In the genomic region with DNA sequence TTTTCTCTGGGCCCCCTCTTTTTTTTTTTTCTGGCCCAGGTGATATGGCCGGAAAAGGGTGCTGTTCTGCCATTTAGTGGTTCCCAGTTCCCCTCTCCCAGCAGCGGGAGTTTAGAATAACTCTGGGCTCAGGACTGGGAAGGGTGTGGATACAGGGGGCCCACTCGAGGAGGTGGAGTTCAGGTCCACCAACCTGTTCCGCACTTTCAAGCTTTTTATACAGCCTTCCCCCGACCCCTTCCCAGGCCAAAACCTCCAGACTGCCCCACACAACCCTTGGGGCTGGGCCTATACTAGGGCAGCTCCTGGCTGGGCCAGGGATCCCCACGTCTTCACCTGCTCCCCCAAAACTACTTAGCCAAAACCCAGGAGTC, we compare ENCODE assay signal across 8 cellular contexts. TPM values are rescaled to one million over a fixed set of nuclear protein-coding genes. Genes with fewer than 3 reads are reported as not detected.
DNase-seq lines count a peak whose midpoint lies in the region; ATAC-seq, FAIRE-seq and TF ChIP-seq lines count a peak whose summit lies in the region.

No MANE protein-coding gene starts in this region.

- FAIRE-seq in GM12892 (lab: Jason Lieb, UNC), result peak; percentile 30

- H3K27me3 ChIP-seq in WERI-Rb-1 (ENCODE audit: insufficient read depth, low read depth, severe bottlenecking), result no peaks in the 10 kb centered on the region
- H3K27me3 ChIP-seq in foreskin keratinocyte, result no peaks in the 10 kb centered on the region

- no peak for DNase-seq in GM12892 (ENCODE audit: insufficient read length)
- no peak for DNase-seq in WERI-Rb-1
- no peak for DNase-seq in foreskin keratinocyte
- no peak for DNase-seq in skeletal muscle cell (ENCODE audit: low read depth)
- no peak for DNase-seq in activated CD4-positive, CD25-positive, alpha-beta regulatory T cell (lab: John Stamatoyannopoulos, UW)
- no peak for DNase-seq in NCI-H1092 treated with DMSO at 0.1 percent for 48 hours (lab: John Stamatoyannopoulos, UW)
- no peak for DNase-seq in cerebellar nuclear complex (lab: John Stamatoyannopoulos, UW)
- no peak for DNase-seq in NCI-H1436 (lab: John Stamatoyannopoulos, UW)

- ATAC-seq in foreskin keratinocyte, result no peak

- peak overlapping the region; percentile 64 for H3K4me3 ChIP-seq in WERI-Rb-1 (ENCODE audit: low read depth, low read length)
- H3K4me3 ChIP-seq in skeletal muscle cell (ENCODE audit: low read depth, low read length), result peak overlapping the region; percentile 61

- no peak for TF ChIP-seq POLR2A in GM12892 (IDR thresholded peaks at IDR 0.05; ENCODE audit: low read depth, low read length)

- TF ChIP-seq CTCF in WERI-Rb-1 (IDR thresholded peaks at IDR 0.05; ENCODE audit: low read depth, low read length), result no peak
- no peak for TF ChIP-seq CTCF in foreskin keratinocyte (conservative IDR thresholded peaks at IDR 0.05)

- H3K9me3 ChIP-seq in WERI-Rb-1 (ENCODE audit: severe bottlenecking), result no peaks in the 10 kb centered on the region

- peak overlapping the region; percentile 73 for H3K27ac ChIP-seq in WERI-Rb-1
- H3K27ac ChIP-seq in foreskin keratinocyte, result peak overlapping the region; percentile 100

- H3K4me1 ChIP-seq in foreskin keratinocyte, result peaks cover 27% of the 10 kb centered on the region

- no peaks in the 10 kb centered on the region for H3K36me3 ChIP-seq in WERI-Rb-1

RNA-seq across cellular contexts. Expression of gene PLEKHG5, which starts 0.4 kb away (rescaled TPM):
- polyA plus RNA-seq in GM12892 (2012; ENCODE audit: missing spikeins), result 0.11 TPM
- 33.9 and 57.3 TPM in 2 replicates for total RNA-seq in foreskin keratinocyte
- polyA plus RNA-seq in foreskin keratinocyte, result 19.0 and 33.0 TPM in 2 replicates

RNA-seq across cellular contexts. Expression of gene TNFRSF25, which starts 25.1 kb away (rescaled TPM):
- polyA plus RNA-seq in GM12892 (2012; ENCODE audit: missing spikeins), result not detected
- 19.8 and 34.3 TPM in 2 replicates for total RNA-seq in foreskin keratinocyte
- 25.1 and 40.1 TPM in 2 replicates for polyA plus RNA-seq in foreskin keratinocyte
